In the genomic region with DNA sequence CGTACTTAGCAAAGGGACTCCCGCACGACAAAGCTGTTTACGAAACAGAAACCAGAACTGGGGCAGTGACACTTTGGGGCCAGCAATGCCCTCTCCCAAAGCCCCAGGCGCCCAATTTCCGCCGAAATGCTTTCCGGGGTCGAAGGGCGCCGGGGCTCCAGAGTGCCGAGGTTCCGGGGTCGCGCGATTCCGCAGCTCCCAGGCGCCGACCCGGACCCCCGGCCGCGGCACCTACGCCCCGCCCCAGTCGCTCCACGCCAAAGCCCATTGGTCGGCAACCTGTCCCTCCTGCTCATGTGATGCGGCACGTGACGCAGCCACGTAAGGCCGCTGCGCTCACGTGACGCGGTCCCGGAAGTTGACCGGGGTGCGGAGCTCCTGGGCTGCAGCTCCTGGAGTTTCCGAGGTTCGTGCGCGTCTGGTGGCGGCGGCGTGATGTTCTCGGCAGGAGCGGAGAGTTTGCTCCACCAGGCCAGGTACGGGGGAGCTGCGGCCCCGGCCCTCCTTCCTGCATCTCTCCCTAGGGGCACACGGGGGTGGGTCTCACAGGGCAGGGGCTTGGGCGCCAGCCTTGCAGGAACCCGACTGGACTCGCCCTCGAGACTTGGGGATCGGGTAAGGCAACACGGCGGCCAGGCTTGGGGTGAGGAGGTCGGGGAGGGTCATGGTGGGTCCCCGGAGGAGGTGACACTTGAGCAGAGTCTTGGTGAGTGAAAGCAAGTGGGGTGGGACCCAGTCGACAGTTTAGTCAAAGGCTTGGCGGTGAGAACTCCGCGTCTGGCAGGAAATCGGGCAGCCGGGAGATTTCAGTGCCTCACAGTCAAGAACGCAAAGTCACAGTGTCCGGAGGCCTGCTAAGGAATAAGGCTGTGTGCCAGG, we compare ENCODE assay signal across 8 cellular contexts. TPM values are rescaled to one million over a fixed set of nuclear protein-coding genes. Genes with fewer than 3 reads are reported as not detected.
DNase-seq lines count a peak whose midpoint lies in the region; ATAC-seq and TF ChIP-seq lines count a peak whose summit lies in the region.

AP5Z1 (plus strand) TSS at position 343 of the 879 bp plus-strand sequence; CDS start at position 436, 93 bp downstream.

- H3K4me3 Mint-ChIP-seq in activated T-cell treated with anti-CD3 and anti-CD28 coated beads, Interleukin-2, amount 50 U/mL, for 4 hours: peak within 1 kb of the TSS; percentile 98

- no peaks in the 10 kb centered on the region for H3K9me3 Mint-ChIP-seq in activated T-cell treated with anti-CD3 and anti-CD28 coated beads, Interleukin-2, amount 50 U/mL, for 4 hours

- in situ Hi-C loops in KBM-7 (cut with MboI; ENCODE audit: low pct_unique_long_range_greater_than_20kb, low sequenced_read_pairs) (no loop called here), Panc1 (cut with HindIII; ENCODE audit: low pct_unique_long_range_greater_than_20kb, low sequenced_read_pairs) (no loop called here)

- H3K36me3 ChIP-seq in Panc1 (ENCODE audit: control insufficient read depth, insufficient read depth, low read length) (peaks cover under 1% of the 10 kb centered on the region; the same call in 1 of the 2 replicates), mucosa of stomach (ENCODE audit: control insufficient read depth, insufficient read depth, low read length) (no peaks in the 10 kb centered on the region)

- CTCF ChIA-PET in Panc1 (lab: Charles Lee): no interaction called here

- no peaks in the 10 kb centered on the region for H3K27me3 ChIP-seq in Panc1 (ENCODE audit: control insufficient read depth, insufficient read depth, low read length)
- no peaks in the 10 kb centered on the region for H3K27me3 ChIP-seq in mucosa of stomach (ENCODE audit: control insufficient read depth, insufficient read depth, low read length)

- intact Hi-C loops in Panc1 (cut with micrococcal nuclease; ENCODE audit: unreplicated experiment): no loop called here

- ATAC-seq in GM21723 (IDR thresholded peaks at IDR 0.05; ENCODE audit: unreplicated experiment) (peak; percentile 91), Panc1 (peak; percentile 96)
- peak; percentile 92 for ATAC-seq in activated T-cell treated with anti-CD3 and anti-CD28 coated beads, Interleukin-2, amount 50 U/mL, for 4 hours

- peak within 1 kb of the TSS; percentile 85 to 98 for H3K4me3 ChIP-seq in Panc1 (ENCODE audit: low read depth in 2 of 2, low read length in 2 of 2)
- H3K4me3 ChIP-seq in mucosa of stomach (ENCODE audit: low read length): peak within 1 kb of the TSS; percentile 91

- no peak for TF ChIP-seq CTCF in Panc1 (IDR thresholded peaks at IDR 0.05)

- peak within 1 kb of the TSS; percentile 93 for H3K27ac ChIP-seq in Panc1 (ENCODE audit: low read length)

- POLR2A ChIA-PET in Panc1 (lab: Charles Lee): interaction anchor here (0.6 to 0.9 kb wide), 3 partner anchors 18 to 133 kb away, joined by 3 to 10 read pairs (median 3); no protein-coding TSS in a partner anchor

- DNase-seq in DMS79 (lab: John Stamatoyannopoulos, UW) (peak; percentile 87), KBM-7 (peak; percentile 96), Panc1 (ENCODE audit: low read depth, low spot score) (peak; percentile 78), erythroblast (lab: John Stamatoyannopoulos, UW) (peak; percentile 98)
- DNase-seq in activated T-cell treated with anti-CD3 and anti-CD28 coated beads, Interleukin-2, amount 50 U/mL, for 4 hours: peak; percentile 91
- peak; percentile 96 for DNase-seq in stimulated activated CD8-positive, alpha-beta memory T cell treated with anti-CD3 and anti-CD28 coated beads, Interleukin-4, amount 100 ng/mL, for 48 hours

- no peaks in the 10 kb centered on the region for H3K27me3 Mint-ChIP-seq in activated T-cell treated with anti-CD3 and anti-CD28 coated beads, Interleukin-2, amount 50 U/mL, for 4 hours (ENCODE audit: low read depth)

- peaks cover 40% of the 10 kb centered on the region for H3K4me1 Mint-ChIP-seq in activated T-cell treated with anti-CD3 and anti-CD28 coated beads, Interleukin-2, amount 50 U/mL, for 4 hours (ENCODE audit: low read depth)

- TF ChIP-seq POLR2A in erythroblast (IDR thresholded peaks at IDR 0.05; ENCODE audit: low read length): peak; percentile 96

- H3K36me3 Mint-ChIP-seq in activated T-cell treated with anti-CD3 and anti-CD28 coated beads, Interleukin-2, amount 50 U/mL, for 4 hours (ENCODE audit: insufficient read depth): peaks cover 11% of the 10 kb centered on the region

- H3K9ac ChIP-seq in mucosa of stomach (ENCODE audit: low read length): peak within 1 kb of the TSS; percentile 96

- H3K9me3 ChIP-seq in Panc1 (ENCODE audit: control insufficient read depth, insufficient read depth, low read depth, low read length) (no peaks in the 10 kb centered on the region), mucosa of stomach (ENCODE audit: control insufficient read depth, low read length) (no peaks in the 10 kb centered on the region)

- BruUV-seq in Panc1 (replicated peaks; lab: Mats Ljungman, UMichigan): no TSS peak

- H3K4me1 ChIP-seq in Panc1 (ENCODE audit: control insufficient read depth, insufficient read depth, low read length) (peaks cover 23% of the 10 kb centered on the region), mucosa of stomach (ENCODE audit: control insufficient read depth, insufficient read depth, low read length) (peaks cover 10% of the 10 kb centered on the region)

RNA-seq across cellular contexts. Expression of gene AP5Z1, which starts in this region (rescaled TPM):
- total RNA-seq in Panc1 (2021; ENCODE audit: unreplicated experiment): 100.0 TPM
- polyA plus RNA-seq in Panc1 (2012; ENCODE audit: insufficient read length): 91.5 TPM
- 10 to 100 TPM; 81.1 to 92.3 (median 84.4) TPM for total RNA-seq in activated T-cell treated with anti-CD3 and anti-CD28 coated beads, Interleukin-2, amount 50 U/mL, for 4 hours

Comparison
In these comparisons a context has a peak if more than half of its experiments do, and no peak if none do; other contexts are left out.
1. Peak in every context shown above with its lines: DNase-seq, ATAC-seq, H3K4me3 ChIP-seq and H3K27ac ChIP-seq.